In genomic region chr4:150501019-150501727, GRCh38 we compare ENCODE assay signal across 12 cellular contexts.
DNase-seq lines count a peak whose midpoint lies in the region; ATAC-seq, FAIRE-seq and TF ChIP-seq lines count a peak whose summit lies in the region.
"Had no signal": no experiment of that assay in that cellular context is flagged by ENCODE, and none has a peak within 500 bp of the region (broad histone marks: within the 10 kb centered on the region; RNA-seq: fewer than 3 reads in every experiment).

No MANE protein-coding gene starts in this region.

- DNase-seq in H54 (ENCODE audit: insufficient read length, low spot score) (peak; percentile 4), RCC 7860 (ENCODE audit: low spot score) (peak; percentile 25), fibroblast of gingiva (ENCODE audit: low read depth) (peak; percentile 83), sciatic nerve (ENCODE audit: low spot score) (no peak), NCI-H524 treated with DMSO at 0.1 percent for 48 hours (lab: John Stamatoyannopoulos, UW) (no peak), NCI-H2227 (lab: John Stamatoyannopoulos, UW; ENCODE audit: unreplicated experiment) (no peak)
- DNase-seq: activated CD4-positive, CD25-positive, alpha-beta regulatory T cell; NCI-H2081; spleen had no signal

- TF ChIP-seq POLR2A in H54 (IDR thresholded peaks at IDR 0.05; ENCODE audit: low read depth, low read length): no peak

- peak; percentile 65 for FAIRE-seq in H54 (lab: Jason Lieb, UNC)
- no peak for FAIRE-seq in RCC 7860 (lab: Jason Lieb, UNC)

- peak; percentile 65 for ATAC-seq in sciatic nerve
- ATAC-seq in HG03520 (IDR thresholded peaks at IDR 0.05; ENCODE audit: unreplicated experiment): no peak
- no peak for ATAC-seq in GM21526 (IDR thresholded peaks at IDR 0.05; ENCODE audit: low FRiP score, unreplicated experiment)
- ATAC-seq: activated T-helper 17 cell treated with anti-CD3 and anti-CD28 coated beads, Interleukin-2, amount 50 U/mL, for 72 hours had no signal

- intact Hi-C loops in sciatic nerve (cut with DNase I): no loop called here

Comparison
In these comparisons a context has a peak if more than half of its experiments do, and no peak if none do; other contexts are left out.
1. DNase-seq: peak in H54 (single experiment), RCC 7860 (single experiment) and fibroblast of gingiva (single experiment); none in sciatic nerve (single experiment), NCI-H524 treated with DMSO at 0.1 percent for 48 hours (single experiment) and NCI-H2227 (single experiment).